24 cellular contexts compared by ENCODE assay signal in the genomic region with DNA sequence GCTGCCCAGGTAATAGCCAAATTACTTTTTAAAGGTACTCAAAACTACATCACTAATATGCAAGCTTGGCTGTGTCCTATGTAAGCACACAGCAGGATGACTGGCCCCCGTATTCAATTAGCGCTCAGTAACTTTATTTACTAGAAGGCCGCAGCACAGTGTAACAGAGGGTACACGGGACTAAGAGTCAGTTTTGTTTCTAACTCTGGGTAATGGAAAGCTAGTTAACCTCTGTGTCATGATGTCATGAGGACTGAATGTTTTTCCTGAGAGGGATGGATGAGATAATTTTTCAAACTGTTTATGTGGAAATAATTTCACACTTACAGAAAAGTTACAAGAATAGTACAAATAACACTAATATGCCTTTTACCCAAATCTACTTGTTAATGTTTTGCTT. TPM values are rescaled to one million over a fixed set of nuclear protein-coding genes. Genes with fewer than 3 reads are reported as not detected.
DNase-seq lines count a peak whose midpoint lies in the region; ATAC-seq and TF ChIP-seq lines count a peak whose summit lies in the region.
"Had no signal": no experiment of that assay in that cellular context is flagged by ENCODE, and none has a peak within 500 bp of the region (broad histone marks: within the 10 kb centered on the region; RNA-seq: fewer than 3 reads in every experiment).

No MANE protein-coding gene starts in this region.

- TF ChIP-seq CTCF in ascending aorta (IDR thresholded peaks at IDR 0.05) (no peak), fibroblast of villous mesenchyme (IDR thresholded peaks at IDR 0.05; ENCODE audit: insufficient read depth, low read depth, low read length) (no peak), thoracic aorta (IDR thresholded peaks at IDR 0.05) (no peak)

- peak; percentile 64 for ATAC-seq in thoracic aorta (ENCODE audit: insufficient number of reproducible peaks, low FRiP score, low read depth)
- ATAC-seq: activated CD4-positive, alpha-beta T cell treated with anti-CD3 and anti-CD28 coated beads for 36 hours; activated CD8-positive, alpha-beta T cell treated with anti-CD3 and anti-CD28 coated beads for 36 hours; GM12878; Panc1 had no signal

- H3K9me3 ChIP-seq in ascending aorta (no peaks in the 10 kb centered on the region), thoracic aorta (no peaks in the 10 kb centered on the region)
- H3K9me3 ChIP-seq: transverse colon had no signal

- H3K4me3 ChIP-seq in ascending aorta (no peak overlapping the region), fibroblast of villous mesenchyme (ENCODE audit: low read depth, low read length) (no peak overlapping the region), thoracic aorta (peak overlapping the region; percentile 3)
- H3K4me3 ChIP-seq: GM12878, transverse colon had no signal

- no peaks in the 10 kb centered on the region for H3K27me3 ChIP-seq in ascending aorta
- H3K27me3 ChIP-seq in thoracic aorta (replicated peaks; ENCODE audit: insufficient read depth) = no peaks in the 10 kb centered on the region
- H3K27me3 ChIP-seq: transverse colon had no signal

- DNase-seq in ascending aorta (ENCODE audit: low spot score in 2 of 2) (no peak), fibroblast of villous mesenchyme (ENCODE audit: low read depth) (peak; percentile 77), left kidney (ENCODE audit: low read depth, low spot score) (peak; percentile 9), thoracic aorta (ENCODE audit: low spot score) (no peak), GDM1 (lab: John Stamatoyannopoulos, UW) (no peak), iPS-NIHi11 (ENCODE audit: low spot score) (no peak), KG1 (lab: John Stamatoyannopoulos, UW) (no peak)
- DNase-seq: activated CD4-positive, alpha-beta T cell treated with anti-CD3 and anti-CD28 coated beads for 36 hours; activated CD8-positive, alpha-beta memory T cell treated with anti-CD3 and anti-CD28 coated beads, Interleukin-2, amount 50 U/mL, for 48 hours; activated CD8-positive, alpha-beta T cell treated with anti-CD3 and anti-CD28 coated beads for 36 hours; activated naive CD4-positive, alpha-beta T cell treated with Interleukin-2 at 50 U/mL for 16 hours; CD8-positive, alpha-beta memory T cell; cerebellar nuclear complex; DMS153; KBM-7; NCI-H1105 treated with DMSO at 0.1 percent for 48 hours; NCI-H2029 treated with DMSO at 0.1 percent for 48 hours; NCI-H345; NCI-H69; retina; SHP77 treated with DMSO at 0.1 percent for 48 hours; transverse colon had no signal

- no peaks in the 10 kb centered on the region for H3K36me3 ChIP-seq in ascending aorta
- H3K36me3 ChIP-seq in thoracic aorta = no peaks in the 10 kb centered on the region
- H3K36me3 ChIP-seq: transverse colon had no signal

- H3K4me1 ChIP-seq in ascending aorta (no peaks in the 10 kb centered on the region), thoracic aorta (ENCODE audit: control insufficient read depth in 1 of 2, low read depth in 2 of 2) (peaks cover 0 to 35% of the 10 kb centered on the region in 2 donors)

- H3K27ac ChIP-seq in ascending aorta (peak overlapping the region; percentile 22 to 37), thoracic aorta (peak overlapping the region; percentile 63 to 67)

- intact Hi-C loops in ascending aorta (cut with DNase I) = loop anchor here (2.0 kb wide), 1 partner anchor 27 kb away; the partner anchor contains the start of gene GALNT4

RNA-seq across cellular contexts. Expression of gene GALNT4, which starts 27.1 kb away (rescaled TPM):
- 3.3 TPM for total RNA-seq in ascending aorta
- total RNA-seq in fibroblast of villous mesenchyme = 11.9 and 15.5 TPM in 2 replicates
- total RNA-seq in thoracic aorta = 10 to 100 TPM in 1 of 2 donors, 1 to 10 TPM in 1; 6.9 to 14.3 TPM

RNA-seq across cellular contexts. Expression of gene POC1B, which starts 28.4 kb away (rescaled TPM):
- total RNA-seq in ascending aorta = 15.8 TPM
- total RNA-seq in fibroblast of villous mesenchyme = 13.5 and 35.0 TPM in 2 replicates
- total RNA-seq in thoracic aorta = 10 to 100 TPM; 11.9 to 30.7 TPM

Comparison
In these comparisons a context has a peak if more than half of its experiments do, and no peak if none do; other contexts are left out.
1. DNase-seq: peak in fibroblast of villous mesenchyme (single experiment) and left kidney (single experiment); none in ascending aorta (0 of 2), thoracic aorta (single experiment), GDM1 (single experiment), iPS-NIHi11 (single experiment) and KG1 (single experiment).